8 cellular contexts compared by ENCODE assay signal in genomic region chr4:73069338-73070071, GRCh38. TPM values are rescaled to one million over a fixed set of nuclear protein-coding genes. Genes with fewer than 3 reads are reported as not detected.
DNase-seq lines count a peak whose midpoint lies in the region; ATAC-seq and TF ChIP-seq lines count a peak whose summit lies in the region.

Gene COX18 (minus strand): TSS chr4:73069716. CDS start chr4:73069649, 67 bp downstream.

- peak; percentile 98 for DNase-seq in COLO668 (lab: John Stamatoyannopoulos, UW; ENCODE audit: unreplicated experiment)
- peak; percentile 89 for DNase-seq in HS-5 (ENCODE audit: low read depth)
- DNase-seq in NK-92 treated with Interleukin-12 subunit alpha and Interleukin-12 subunit beta, amount 100 ng/mL, for 24 hours (lab: John Stamatoyannopoulos, UW), result peak; percentile 93
- peak; percentile 98 for DNase-seq in activated CD8-positive, alpha-beta memory T cell treated with anti-CD3 and anti-CD28 coated beads for 24 hours
- DNase-seq in effector CD4-positive, alpha-beta T cell, result peak; percentile 90
- peak; percentile 99 for DNase-seq in lower lobe of right lung
- peak; percentile 92 to 94 (median 92) for DNase-seq in stimulated activated CD4-positive, alpha-beta T cell treated with anti-CD3 and anti-CD28 coated beads, TNF-alpha, amount 100 ng/mL, for 24 hours (ENCODE audit: low read depth in 3 of 3)

- ATAC-seq in GM19468 (IDR thresholded peaks at IDR 0.05; ENCODE audit: extremely low read depth, unreplicated experiment) (peak; percentile 83), lower lobe of right lung (peak; percentile 97 to 98)

- H3K36me3 ChIP-seq in lower lobe of right lung, result peaks cover 21% of the 10 kb centered on the region

- no peak for TF ChIP-seq CTCF in lower lobe of right lung (IDR thresholded peaks at IDR 0.05)

- H3K4me3 ChIP-seq in lower lobe of right lung, result peak within 1 kb of the TSS; percentile 87

- intact Hi-C loops in lower lobe of right lung (cut with DNase I), result no loop called here

- no peaks in the 10 kb centered on the region for H3K27me3 ChIP-seq in lower lobe of right lung (ENCODE audit: low read depth)

- peak within 1 kb of the TSS; percentile 98 for H3K27ac ChIP-seq in lower lobe of right lung

- H3K9me3 ChIP-seq in lower lobe of right lung, result no peaks in the 10 kb centered on the region

- peaks cover 32% of the 10 kb centered on the region for H3K4me1 ChIP-seq in lower lobe of right lung

RNA-seq across cellular contexts. Expression of gene COX18, which starts in this region (rescaled TPM):
- 11.8 TPM for total RNA-seq in lower lobe of right lung

Comparison
In these comparisons a context has a peak if more than half of its experiments do, and no peak if none do; other contexts are left out.
1. Peak in every context shown above with its lines: DNase-seq, ATAC-seq, H3K4me3 ChIP-seq and H3K27ac ChIP-seq.